ENCODE assay signal across 25 cellular contexts in the genomic region with DNA sequence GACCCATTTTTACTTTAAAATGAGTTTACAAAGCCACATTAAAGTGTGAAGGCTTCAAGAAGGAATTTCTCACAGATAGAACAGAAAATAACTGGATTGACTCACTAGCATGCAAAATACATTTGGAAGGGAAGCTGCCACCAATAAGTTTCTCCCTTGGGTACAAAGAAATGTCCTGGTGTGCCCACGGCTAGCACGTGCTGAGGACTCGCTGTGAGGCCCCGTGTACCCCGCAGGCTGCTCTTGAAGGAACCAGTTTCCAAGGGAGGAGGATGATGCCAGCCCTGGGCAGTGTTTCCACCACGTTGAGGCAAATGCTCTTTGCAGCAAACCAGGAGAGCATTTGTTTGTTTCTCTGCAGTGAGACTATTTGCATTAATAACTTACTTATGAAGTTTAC.
DNase-seq lines count a peak whose midpoint lies in the region; ATAC-seq, FAIRE-seq and TF ChIP-seq lines count a peak whose summit lies in the region.
"Had no signal": no experiment of that assay in that cellular context is flagged by ENCODE, and none has a peak within 500 bp of the region (broad histone marks: within the 10 kb centered on the region; RNA-seq: fewer than 3 reads in every experiment).

No MANE protein-coding gene starts in this region.

- H3K4me1 Mint-ChIP-seq in activated T-cell treated with anti-CD3 and anti-CD28 coated beads, Interleukin-2, amount 50 U/mL, for 24 hours (ENCODE audit: low read depth), result peaks cover 41% of the 10 kb centered on the region
- H3K4me1 Mint-ChIP-seq in activated T-cell treated with anti-CD3 and anti-CD28 coated beads, Interleukin-2, amount 50 U/mL, for 72 hours (ENCODE audit: low read depth), result peaks cover 40% of the 10 kb centered on the region

- H3K4me1 ChIP-seq in Loucy (ENCODE audit: insufficient read depth, low read length, poor library complexity, severe bottlenecking), result peaks cover 65% of the 10 kb centered on the region
- H3K4me1 ChIP-seq in GM12878 (ENCODE audit: control insufficient read depth, insufficient read depth, low read length), result peaks cover 35% of the 10 kb centered on the region
- peaks cover 84% of the 10 kb centered on the region for H3K4me1 ChIP-seq in skeletal muscle satellite cell (ENCODE audit: control insufficient read depth, insufficient read depth, low read length)
- H3K4me1 ChIP-seq: neural progenitor cell had no signal

- DNase-seq in activated T-cell treated with anti-CD3 and anti-CD28 coated beads, Interleukin-2, amount 50 U/mL, for 24 hours, result no peak
- DNase-seq in activated T-cell treated with anti-CD3 and anti-CD28 coated beads, Interleukin-2, amount 50 U/mL, for 72 hours, result no peak
- DNase-seq in GM12878 (ENCODE audit: low read depth, low spot score) (no peak), NCI-H69 (lab: John Stamatoyannopoulos, UW) (no peak), D721Med (ENCODE audit: insufficient read length, low spot score) (no peak)
- DNase-seq: activated B cell treated with CpG ODN at 0.5 μM for 24 hours; activated naive CD8-positive, alpha-beta T cell treated with anti-CD3 and anti-CD28 coated beads, Interleukin-2, amount 50 U/mL, for 24 hours; CD8-positive, alpha-beta T cell; DMS53; KBM-7; left colon; NCI-H1092; NCI-H2081; NCI-H446 treated with DMSO at 0.1 percent for 48 hours; NK-92 treated with Interleukin-12 subunit alpha and Interleukin-12 subunit beta, amount 100 ng/mL, for 24 hours; stimulated activated CD8-positive, alpha-beta memory T cell treated with anti-CD3 and anti-CD28 coated beads, Interleukin-4, amount 100 ng/mL, for 48 hours had no signal

- peak overlapping the region; percentile 49 for H3K4me3 Mint-ChIP-seq in activated T-cell treated with anti-CD3 and anti-CD28 coated beads, Interleukin-2, amount 50 U/mL, for 24 hours
- no peak overlapping the region for H3K4me3 Mint-ChIP-seq in activated T-cell treated with anti-CD3 and anti-CD28 coated beads, Interleukin-2, amount 50 U/mL, for 72 hours
- H3K4me3 Mint-ChIP-seq: neural progenitor cell had no signal

- TF ChIP-seq CTCF in Loucy (conservative IDR thresholded peaks at IDR 0.05; ENCODE audit: low read length) (no peak), GM12878 (IDR thresholded peaks at IDR 0.05 in 2 of 3, conservative IDR thresholded peaks at IDR 0.05 in 1 of 3; ENCODE audit: control insufficient read depth in 2 of 3, extremely low read depth in 1 of 3, insufficient read depth in 1 of 3, low read depth in 3 of 3, low read length in 3 of 3) (no peak), D721Med (IDR thresholded peaks at IDR 0.05; ENCODE audit: insufficient read depth, missing control alignments) (no peak)

- SMC1A ChIA-PET in GM12878 (lab: Charles Lee; ENCODE audit: uncharacterized antibody, unreplicated experiment), result interaction anchor here (0.6 to 1.2 kb wide), 2 partner anchors 9 to 13 kb away, joined by 3 read pairs; no protein-coding TSS in a partner anchor

- no peaks in the 10 kb centered on the region for H3K27me3 ChIP-seq in Loucy (ENCODE audit: insufficient read depth, low read length, poor library complexity, severe bottlenecking)
- H3K27me3 ChIP-seq in GM12878 (replicated peaks in 1 of 2; ENCODE audit: control insufficient read depth in 2 of 2, insufficient read depth in 2 of 2, low read length in 1 of 2), result no peaks in the 10 kb centered on the region
- H3K27me3 ChIP-seq in skeletal muscle satellite cell (ENCODE audit: control insufficient read depth, insufficient read depth, low read length), result no peaks in the 10 kb centered on the region
- H3K27me3 ChIP-seq: gastroesophageal sphincter, neural progenitor cell, suprapubic skin had no signal

- no peaks in the 10 kb centered on the region for H3K9me3 ChIP-seq in Loucy (ENCODE audit: insufficient read depth, low read depth, low read length)
- H3K9me3 ChIP-seq in GM12878 (replicated peaks; ENCODE audit: control insufficient read depth, insufficient read depth, low read length), result no peaks in the 10 kb centered on the region
- no peaks in the 10 kb centered on the region for H3K9me3 ChIP-seq in skeletal muscle satellite cell (replicated peaks; ENCODE audit: low read length)
- H3K9me3 ChIP-seq: gastroesophageal sphincter, suprapubic skin had no signal

- no peak overlapping the region for H3K27ac Mint-ChIP-seq in activated T-cell treated with anti-CD3 and anti-CD28 coated beads, Interleukin-2, amount 50 U/mL, for 24 hours
- H3K27ac Mint-ChIP-seq in activated T-cell treated with anti-CD3 and anti-CD28 coated beads, Interleukin-2, amount 50 U/mL, for 72 hours, result no peak overlapping the region
- H3K27ac Mint-ChIP-seq: activated B cell treated with CpG ODN at 0.5 μM for 24 hours; CD8-positive, alpha-beta T cell; neural progenitor cell had no signal

- no peak for TF ChIP-seq RAD21 in GM12878 (IDR thresholded peaks at IDR 0.05; ENCODE audit: insufficient read depth, low read depth, low read length)

- no peak overlapping the region for H3K27ac ChIP-seq in GM12878 (ENCODE audit: control insufficient read depth, insufficient read depth)
- H3K27ac ChIP-seq: epithelial cell of prostate, neural progenitor cell, suprapubic skin had no signal

- no peaks in the 10 kb centered on the region for H3K36me3 ChIP-seq in Loucy (ENCODE audit: insufficient read depth, low read length)
- no peaks in the 10 kb centered on the region for H3K36me3 ChIP-seq in GM12878 (ENCODE audit: control insufficient read depth in 2 of 2, insufficient read depth in 2 of 2, low read length in 1 of 2)
- H3K36me3 ChIP-seq in skeletal muscle satellite cell (ENCODE audit: insufficient read depth, low read length), result peaks cover 3% of the 10 kb centered on the region
- H3K36me3 ChIP-seq: gastroesophageal sphincter, neural progenitor cell, suprapubic skin had no signal

- in situ Hi-C loops in GM12878 (cut with MboI), result no loop called here

- ATAC-seq in activated T-cell treated with anti-CD3 and anti-CD28 coated beads, Interleukin-2, amount 50 U/mL, for 72 hours (replicated peaks in 1 of 2), result no peak
- no peak for ATAC-seq in GM12878
- ATAC-seq in HG03460 (IDR thresholded peaks at IDR 0.05; ENCODE audit: unreplicated experiment), result no peak
- ATAC-seq: left colon had no signal

- WGBS in GM12878 (ENCODE audit: insufficient coverage, insufficient replicate concordance, low lambda C conversion rate, missing lambda C conversion rate), result 2% methylated on average over 6 of the region's 6 CpGs

- H3K4me2 ChIP-seq in Loucy (ENCODE audit: low read depth, low read length, poor library complexity, severe bottlenecking) (peak overlapping the region; percentile 80), GM12878 (ENCODE audit: control insufficient read depth, insufficient read depth) (no peak overlapping the region; the same call in 1 of the 2 replicates), skeletal muscle satellite cell (ENCODE audit: low read length) (peak overlapping the region; percentile 60)
- H3K4me2 ChIP-seq: neural progenitor cell had no signal

- H3F3A ChIP-seq in Loucy (ENCODE audit: low read depth), result 0 out of 2 replicates have a peak, but pooled peaks cover 6% of the 10 kb centered on the region

- TF ChIP-seq POLR2A in GM12878 (IDR thresholded peaks at IDR 0.05; ENCODE audit: low read depth, low read length), result no peak

- H2AFZ ChIP-seq in Loucy (ENCODE audit: low read length) (no peak overlapping the region), GM12878 (ENCODE audit: control insufficient read depth, low read depth, low read length) (no peak overlapping the region)
- H2AFZ ChIP-seq: neural progenitor cell had no signal

- RAD21 ChIA-PET in GM12878 (lab: Charles Lee; ENCODE audit: unreplicated experiment), result interaction anchor here (0.8 to 1.4 kb wide), 2 partner anchors 98 to 178 kb away, joined by 3 to 4 read pairs; no protein-coding TSS in a partner anchor

- POLR2A ChIA-PET in GM12878 (lab: Charles Lee), result no interaction called here

- H4K20me1 ChIP-seq in Loucy (ENCODE audit: insufficient read depth, low read length, poor library complexity, severe bottlenecking) (no peaks in the 10 kb centered on the region), GM12878 (ENCODE audit: control insufficient read depth, insufficient read depth) (no peaks in the 10 kb centered on the region)

- BruUV-seq in GM12878 (replicated peaks; lab: Mats Ljungman, UMichigan), result no TSS peak

- no peak for TF ChIP-seq EP300 in GM12878 (IDR thresholded peaks at IDR 0.05; ENCODE audit: borderline replicate concordance in 1 of 2, control insufficient read depth in 1 of 2, low read depth in 2 of 2, low read length in 2 of 2)

- no peaks in the 10 kb centered on the region for H3K9me2 ChIP-seq in Loucy (replicated peaks; ENCODE audit: low read depth, low read length)

- no peaks in the 10 kb centered on the region for H3K36me3 Mint-ChIP-seq in activated T-cell treated with anti-CD3 and anti-CD28 coated beads, Interleukin-2, amount 50 U/mL, for 24 hours (ENCODE audit: low read depth)
- H3K36me3 Mint-ChIP-seq in activated T-cell treated with anti-CD3 and anti-CD28 coated beads, Interleukin-2, amount 50 U/mL, for 72 hours (ENCODE audit: insufficient read depth in 2 of 2), result no peaks in the 10 kb centered on the region
- H3K36me3 Mint-ChIP-seq: CD8-positive, alpha-beta T cell had no signal

- H3K27me3 Mint-ChIP-seq in activated T-cell treated with anti-CD3 and anti-CD28 coated beads, Interleukin-2, amount 50 U/mL, for 24 hours, result peaks cover 21% of the 10 kb centered on the region
- peaks cover 16% of the 10 kb centered on the region for H3K27me3 Mint-ChIP-seq in activated T-cell treated with anti-CD3 and anti-CD28 coated beads, Interleukin-2, amount 50 U/mL, for 72 hours (ENCODE audit: low read depth)
- H3K27me3 Mint-ChIP-seq: activated B cell treated with CpG ODN at 0.5 μM for 24 hours; activated naive CD8-positive, alpha-beta T cell treated with anti-CD3 and anti-CD28 coated beads, Interleukin-2, amount 50 U/mL, for 24 hours had no signal

- peak overlapping the region; percentile 69 for H3K4me3 ChIP-seq in Loucy (ENCODE audit: low read length, poor library complexity, severe bottlenecking)
- no peak overlapping the region for H3K4me3 ChIP-seq in GM12878
- no peak overlapping the region for H3K4me3 ChIP-seq in skeletal muscle satellite cell (ENCODE audit: low read length)
- H3K4me3 ChIP-seq: gastroesophageal sphincter, neural progenitor cell, suprapubic skin had no signal

- H3K9ac ChIP-seq in Loucy (ENCODE audit: low read depth, low read length, poor library complexity, severe bottlenecking) (peak overlapping the region; percentile 65), GM12878 (ENCODE audit: control insufficient read depth, insufficient read depth, low read length) (no peak overlapping the region), skeletal muscle satellite cell (ENCODE audit: low read depth, low read length) (peak overlapping the region; percentile 75)
- H3K9ac ChIP-seq: neural progenitor cell had no signal

- no peaks in the 10 kb centered on the region for H3K9me3 Mint-ChIP-seq in activated T-cell treated with anti-CD3 and anti-CD28 coated beads, Interleukin-2, amount 50 U/mL, for 24 hours
- H3K9me3 Mint-ChIP-seq in activated T-cell treated with anti-CD3 and anti-CD28 coated beads, Interleukin-2, amount 50 U/mL, for 72 hours, result no peaks in the 10 kb centered on the region
- H3K9me3 Mint-ChIP-seq: activated B cell treated with CpG ODN at 0.5 μM for 24 hours; activated naive CD8-positive, alpha-beta T cell treated with anti-CD3 and anti-CD28 coated beads, Interleukin-2, amount 50 U/mL, for 24 hours; activated T-helper 2 cell treated with anti-CD3 and anti-CD28 coated beads, Interferon-gamma antibody, Interleukin-2, Interleukin-4, amounts not matched to agents 10 μg/mL and 5 μg/mL and 100 μg/mL, durations not matched to agents 14 hours and 24 hours and 36 hours; CD8-positive, alpha-beta T cell had no signal

- intact Hi-C loops in GM12878 (cut with micrococcal nuclease; ENCODE audit: unreplicated experiment), result loop anchor here (10.0 kb wide), 1 partner anchor 121 kb away; no protein-coding TSS in a partner anchor

- CTCF ChIA-PET in GM12878 (lab: Yijun Ruan, JAX), result interaction anchor here (0.7 to 1.0 kb wide), 2 partner anchors 31 to 117 kb away, joined by 3 read pairs; no protein-coding TSS in a partner anchor

- H3K79me2 ChIP-seq in Loucy (ENCODE audit: insufficient read depth, low read length) (peaks cover 40% of the 10 kb centered on the region; the same call in 1 of the 2 replicates), GM12878 (ENCODE audit: control insufficient read depth, insufficient read depth, low read length) (no peaks in the 10 kb centered on the region)

- FAIRE-seq in GM12878 (lab: Jason Lieb, UNC) (no peak), D721Med (lab: Jason Lieb, UNC) (no peak)
- FAIRE-seq: bronchial epithelial cell had no signal
